Comparison of ENCODE assay signal across 8 cellular contexts in genomic region chr16:75580-76501, GRCh38. TPM values are rescaled to one million over a fixed set of nuclear protein-coding genes. Genes with fewer than 3 reads are reported as not detected.
DNase-seq lines count a peak whose midpoint lies in the region; ATAC-seq and TF ChIP-seq lines count a peak whose summit lies in the region.

No MANE protein-coding gene starts in this region.

- peaks cover 11% of the 10 kb centered on the region for H3K4me1 Mint-ChIP-seq in activated T-helper 17 cell treated with anti-CD3 and anti-CD28 coated beads, Interleukin-2, amount 50 U/mL, for 72 hours

- peak overlapping the region; percentile 75 for H3K4me3 Mint-ChIP-seq in activated T-helper 17 cell treated with anti-CD3 and anti-CD28 coated beads, Interleukin-2, amount 50 U/mL, for 72 hours

- no peak overlapping the region for H3K27ac Mint-ChIP-seq in activated T-helper 17 cell treated with anti-CD3 and anti-CD28 coated beads, Interleukin-2, amount 50 U/mL, for 72 hours

- H4K20me1 ChIP-seq in BLaER1 treated with 17β-estradiol and CSF1 and Interleukin-3, amounts not matched to agents 10 nM and 100 nM = peaks cover 0 to 24% (median 6%) of the 10 kb centered on the region in 11 experiments; a peak in 11 of 22 replicates
- H4K20me1 ChIP-seq in smooth muscle cell (ENCODE audit: low read depth) = peaks cover 5% of the 10 kb centered on the region

- peaks cover 12% of the 10 kb centered on the region for H3K27me3 Mint-ChIP-seq in activated T-helper 17 cell treated with anti-CD3 and anti-CD28 coated beads, Interleukin-2, amount 50 U/mL, for 72 hours

- no peaks in the 10 kb centered on the region for H3K9me3 ChIP-seq in BLaER1 treated with 17β-estradiol and CSF1 and Interleukin-3, amounts not matched to agents 10 nM and 100 nM (replicated peaks in 1 of 11)
- H3K9me3 ChIP-seq in right cardiac atrium (ENCODE audit: control insufficient read depth, low read length) (no peaks in the 10 kb centered on the region), smooth muscle cell (replicated peaks; ENCODE audit: low read depth) (no peaks in the 10 kb centered on the region)

- WGBS in right cardiac atrium = 25% methylated on average over 11 of the region's 11 CpGs
- 33% methylated on average over 11 of the region's 11 CpGs for WGBS in smooth muscle cell (ENCODE audit: low lambda C conversion rate)

- ATAC-seq in activated T-helper 17 cell treated with anti-CD3 and anti-CD28 coated beads, Interleukin-2, amount 50 U/mL, for 72 hours (replicated peaks) = no peak
- ATAC-seq in right cardiac atrium (peak; percentile 12 to 18), GM21447 (IDR thresholded peaks at IDR 0.05; ENCODE audit: unreplicated experiment) (no peak), HG03135 (IDR thresholded peaks at IDR 0.05; ENCODE audit: unreplicated experiment) (no peak)

- H3K4me2 ChIP-seq in BLaER1 treated with 17β-estradiol and CSF1 and Interleukin-3, amounts not matched to agents 10 nM and 100 nM = peak overlapping the region; percentile 96 to 100 (median 99)
- H3K4me2 ChIP-seq in smooth muscle cell = peak overlapping the region; percentile 97

- peaks cover 12 to 37% (median 34%) of the 10 kb centered on the region in 11 experiments for H3K27me3 ChIP-seq in BLaER1 treated with 17β-estradiol and CSF1 and Interleukin-3, amounts not matched to agents 10 nM and 100 nM
- H3K27me3 ChIP-seq in right cardiac atrium (ENCODE audit: control insufficient read depth, insufficient read depth) = no peaks in the 10 kb centered on the region
- no peaks in the 10 kb centered on the region for H3K27me3 ChIP-seq in smooth muscle cell (ENCODE audit: low read depth)

- DNase-seq in HuH-7 (ENCODE audit: low spot score) = peak; percentile 59
- peak; percentile 80 to 93 (median 93) for DNase-seq in right cardiac atrium
- DNase-seq in smooth muscle cell (lab: John Stamatoyannopoulos, UW; ENCODE audit: unreplicated experiment) = peak; percentile 42
- DNase-seq in stimulated activated CD4-positive, alpha-beta T cell treated with anti-CD3 and anti-CD28 coated beads, Interleukin-15, amount 100 ng/mL, for 24 hours = no peak

- H3K36me3 Mint-ChIP-seq in activated T-helper 17 cell treated with anti-CD3 and anti-CD28 coated beads, Interleukin-2, amount 50 U/mL, for 72 hours (ENCODE audit: low read depth) = peaks cover 9% of the 10 kb centered on the region

- peaks cover 7% of the 10 kb centered on the region for H3K79me2 ChIP-seq in smooth muscle cell (ENCODE audit: low read depth)

- no peak for TF ChIP-seq CTCF in smooth muscle cell (IDR thresholded peaks at IDR 0.05; ENCODE audit: borderline replicate concordance, insufficient read depth, poor library complexity, severe bottlenecking)

- peaks cover 31% of the 10 kb centered on the region for H3F3A ChIP-seq in smooth muscle cell (ENCODE audit: low read depth)

- peak overlapping the region; percentile 93 to 99 (median 96); a peak in 21 of 22 replicates for H3K27ac ChIP-seq in BLaER1 treated with 17β-estradiol and CSF1 and Interleukin-3, amounts not matched to agents 10 nM and 100 nM
- peak overlapping the region; percentile 88 for H3K27ac ChIP-seq in right cardiac atrium (ENCODE audit: low read length)
- peak overlapping the region; percentile 77 for H3K27ac ChIP-seq in smooth muscle cell (ENCODE audit: low read depth)

- H3K4me1 ChIP-seq in BLaER1 treated with 17β-estradiol and CSF1 and Interleukin-3, amounts not matched to agents 10 nM and 100 nM = peaks cover 59 to 90% (median 85%) of the 10 kb centered on the region in 10 experiments
- H3K4me1 ChIP-seq in right cardiac atrium (ENCODE audit: control insufficient read depth, insufficient read depth, low read length) (peaks cover 16% of the 10 kb centered on the region), smooth muscle cell (ENCODE audit: low read depth) (peaks cover 46% of the 10 kb centered on the region)

- intact Hi-C loops in right cardiac atrium (cut with DNase I) = no loop called here

- peaks cover 15 to 20% (median 17%) of the 10 kb centered on the region in 11 experiments for H3K36me3 ChIP-seq in BLaER1 treated with 17β-estradiol and CSF1 and Interleukin-3, amounts not matched to agents 10 nM and 100 nM
- H3K36me3 ChIP-seq in smooth muscle cell (ENCODE audit: low read depth) = no peaks in the 10 kb centered on the region

- peak overlapping the region; percentile 80 to 100 (median 93); a peak in 16 of 20 replicates for H3K4me3 ChIP-seq in BLaER1 treated with 17β-estradiol and CSF1 and Interleukin-3, amounts not matched to agents 10 nM and 100 nM
- H3K4me3 ChIP-seq in right cardiac atrium (ENCODE audit: low read length) (no peak overlapping the region), smooth muscle cell (no peak overlapping the region)

- no peaks in the 10 kb centered on the region for H3K9me3 Mint-ChIP-seq in activated T-helper 17 cell treated with anti-CD3 and anti-CD28 coated beads, Interleukin-2, amount 50 U/mL, for 72 hours

- H2AFZ ChIP-seq in smooth muscle cell (ENCODE audit: low read depth) = no peak overlapping the region

- H3K9ac ChIP-seq in BLaER1 treated with 17β-estradiol and CSF1 and Interleukin-3, amounts not matched to agents 10 nM and 100 nM = peak overlapping the region; percentile 93 to 100 (median 98); a peak in 20 of 22 replicates
- H3K9ac ChIP-seq in smooth muscle cell (ENCODE audit: low read depth) = no peak overlapping the region

RNA-seq across cellular contexts. Expression of gene MPG, which starts 2.2 kb away (rescaled TPM):
- total RNA-seq in activated T-helper 17 cell treated with anti-CD3 and anti-CD28 coated beads, Interleukin-2, amount 50 U/mL, for 72 hours = 10 to 100 TPM; 45.6 to 51.9 TPM
- 10 to 100 TPM; 31.8 to 39.3 (median 37.9) TPM for total RNA-seq in right cardiac atrium
- 56.8 TPM for polyA plus RNA-seq in right cardiac atrium
- total RNA-seq in smooth muscle cell = 73.8 and 84.7 TPM in 2 replicates
- 104 and 120 TPM in 2 replicates for polyA plus RNA-seq in smooth muscle cell

RNA-seq across cellular contexts. Expression of gene RHBDF1, which starts 3.4 kb away (rescaled TPM):
- under 1 TPM in 1 of 2 donors, not detected in 1; 0.24 TPM for total RNA-seq in activated T-helper 17 cell treated with anti-CD3 and anti-CD28 coated beads, Interleukin-2, amount 50 U/mL, for 72 hours
- total RNA-seq in right cardiac atrium = 10 to 100 TPM; 20.4 to 26.7 (median 24.2) TPM
- 29.6 TPM for polyA plus RNA-seq in right cardiac atrium
- total RNA-seq in smooth muscle cell = 38.2 and 41.4 TPM in 2 replicates
- 68.0 and 84.9 TPM in 2 replicates for polyA plus RNA-seq in smooth muscle cell

RNA-seq across cellular contexts. Expression of gene SNRNP25, which starts 22.2 kb away (rescaled TPM):
- 10 to 100 TPM; 34.4 to 60.3 TPM for total RNA-seq in activated T-helper 17 cell treated with anti-CD3 and anti-CD28 coated beads, Interleukin-2, amount 50 U/mL, for 72 hours
- total RNA-seq in right cardiac atrium (10 to 100 TPM; 54.8 to 71.4 (median 62.3) TPM), smooth muscle cell (20.1 and 21.4 TPM in 2 replicates)
- polyA plus RNA-seq in right cardiac atrium (108 TPM), smooth muscle cell (45.9 and 48.2 TPM in 2 replicates)

RNA-seq across cellular contexts. Expression of gene POLR3K, which starts 22.4 kb away (rescaled TPM):
- total RNA-seq in activated T-helper 17 cell treated with anti-CD3 and anti-CD28 coated beads, Interleukin-2, amount 50 U/mL, for 72 hours = 10 to 100 TPM; 26.4 to 61.9 TPM
- 10 to 100 TPM in 3 of 4 donors, 1 to 10 TPM in 1; 9.8 to 13.4 (median 11.6) TPM for total RNA-seq in right cardiac atrium
- 11.2 TPM for polyA plus RNA-seq in right cardiac atrium
- total RNA-seq in smooth muscle cell = 2.1 and 2.9 TPM in 2 replicates
- polyA plus RNA-seq in smooth muscle cell = 10.5 and 11.1 TPM in 2 replicates

Comparison
In these comparisons a context has a peak if more than half of its experiments do, and no peak if none do; other contexts are left out.
1. H3K4me3 ChIP-seq: peak in BLaER1 treated with 17β-estradiol and CSF1 and Interleukin-3, amounts not matched to agents 10 nM and 100 nM (10 of 10); none in right cardiac atrium (single experiment) and smooth muscle cell (single experiment).
2. ATAC-seq: peak in right cardiac atrium (2 of 2); none in activated T-helper 17 cell treated with anti-CD3 and anti-CD28 coated beads, Interleukin-2, amount 50 U/mL, for 72 hours (single experiment), GM21447 (single experiment) and HG03135 (single experiment).
3. RNA of gene RHBDF1, which starts 3.4 kb away (total RNA-seq): 38.2 to 41.4 TPM in smooth muscle cell and 20.4 to 26.7 TPM in right cardiac atrium; 0.24 TPM in activated T-helper 17 cell treated with anti-CD3 and anti-CD28 coated beads, Interleukin-2, amount 50 U/mL, for 72 hours; every median in the first group is over 10 times any median in the second.
4. Peak in every context shown above with its lines, with median percentiles within 50 percentile points of each other: H3K27ac ChIP-seq.